In the genomic region with DNA sequence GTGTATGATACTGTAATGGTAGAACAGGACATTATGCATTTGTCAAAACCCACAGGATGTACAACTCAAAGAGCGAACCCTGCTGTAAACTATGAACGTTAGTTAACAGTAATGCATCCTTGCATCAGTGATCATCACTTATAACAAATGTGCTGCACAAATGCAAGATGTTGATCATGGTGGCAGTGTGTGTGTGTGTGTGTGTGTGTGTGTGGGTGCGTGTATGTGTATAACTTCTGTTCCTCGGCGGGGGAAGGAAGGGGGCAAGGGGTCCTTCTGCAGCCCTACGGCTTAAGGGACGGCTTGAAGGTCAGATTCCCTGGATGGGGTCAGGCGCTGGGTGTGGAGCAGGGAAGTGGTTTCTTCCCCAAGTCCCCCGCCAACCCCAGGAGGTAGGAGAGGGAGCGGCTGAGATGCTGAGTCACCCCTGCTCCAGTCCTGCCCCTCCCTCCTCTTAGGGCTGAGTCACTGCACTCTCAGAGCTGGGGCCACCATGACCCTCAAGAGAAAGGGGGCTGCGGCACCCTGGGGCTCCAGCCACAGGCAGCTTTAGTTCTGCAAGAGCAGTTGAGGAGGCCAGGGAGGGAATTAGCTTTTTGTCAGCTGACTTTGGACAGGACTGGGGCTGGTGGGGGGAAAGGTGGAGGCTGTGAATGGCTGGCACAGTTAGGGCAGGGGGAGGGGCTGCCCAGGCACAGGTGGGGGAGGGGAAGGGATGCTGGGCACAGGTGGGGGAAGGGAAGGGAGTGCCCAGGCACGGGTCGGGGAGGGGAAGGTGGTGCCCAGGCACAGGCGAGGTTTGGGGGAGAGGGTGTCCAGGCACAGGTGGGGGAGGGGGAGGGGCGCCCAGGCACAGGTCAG, we compare ENCODE assay signal across 9 cellular contexts. TPM values are rescaled to one million over a fixed set of nuclear protein-coding genes. Genes with fewer than 3 reads are reported as not detected.
A peak's percentile ranks its signal among the peaks of the same experiment; 100 is the strongest.
DNase-seq lines count a peak whose midpoint lies in the region; ATAC-seq and TF ChIP-seq lines count a peak whose summit lies in the region.
"Had no signal": no experiment of that assay in that cellular context is flagged by ENCODE, and none has a peak within 500 bp of the region (broad histone marks: within the 10 kb centered on the region; RNA-seq: fewer than 3 reads in every experiment).

No MANE protein-coding gene starts in this region.

- H3K9me3 ChIP-seq in BLaER1 treated with 17β-estradiol and CSF1 and Interleukin-3, amounts not matched to agents 10 nM and 100 nM (replicated peaks in 1 of 11), result peaks cover 8 to 20% (median 15%) of the 10 kb centered on the region in 11 experiments; a peak in 20 of 22 replicates
- H3K9me3 ChIP-seq in KOPT-K1 (ENCODE audit: insufficient read depth, low read length, poor library complexity, severe bottlenecking) (no peaks in the 10 kb centered on the region), suprapubic skin (no peaks in the 10 kb centered on the region)
- H3K9me3 ChIP-seq: HAP-1 had no signal

- no peak overlapping the region for H3K27ac Mint-ChIP-seq in activated B cell treated with CpG ODN at 0.5 μM for 24 hours

- H4K20me1 ChIP-seq in BLaER1 treated with 17β-estradiol and CSF1 and Interleukin-3, amounts not matched to agents 10 nM and 100 nM, result no peaks in the 10 kb centered on the region

- H3K4me1 ChIP-seq in BLaER1 treated with 17β-estradiol and CSF1 and Interleukin-3, amounts not matched to agents 10 nM and 100 nM, result peaks cover 26 to 86% (median 72%) of the 10 kb centered on the region in 10 experiments
- peaks cover 44% of the 10 kb centered on the region for H3K4me1 ChIP-seq in suprapubic skin
- H3K4me1 ChIP-seq: HAP-1 had no signal

- CTCF ChIA-PET in activated B cell treated with CpG ODN at 0.5 μM for 24 hours (lab: Charles Lee), result no interaction called here

- H3K27me3 ChIP-seq in BLaER1 treated with 17β-estradiol and CSF1 and Interleukin-3, amounts not matched to agents 10 nM and 100 nM, result no peaks in the 10 kb centered on the region
- no peaks in the 10 kb centered on the region for H3K27me3 ChIP-seq in suprapubic skin

- DNase-seq in activated B cell treated with CpG ODN at 0.5 μM for 24 hours (no peak), dedifferentiated amniotic fluid mesenchymal stem cell (ENCODE audit: extremely low spot score) (peak; percentile 72), mucosa of gallbladder (ENCODE audit: low spot score) (peak; percentile 68), suprapubic skin (ENCODE audit: low spot score in 2 of 2) (peak; percentile 75 to 83)
- DNase-seq in effector CD8-positive, alpha-beta T cell (lab: John Stamatoyannopoulos, UW), result no peak

- H3K36me3 Mint-ChIP-seq in activated B cell treated with CpG ODN at 0.5 μM for 24 hours (ENCODE audit: low read depth), result no peaks in the 10 kb centered on the region

- H3K4me1 Mint-ChIP-seq in activated B cell treated with CpG ODN at 0.5 μM for 24 hours, result peaks cover 6% of the 10 kb centered on the region

- peak overlapping the region in 10 of 11 experiments; percentile 9 to 70 (median 50); a peak in 15 of 22 replicates for H3K9ac ChIP-seq in BLaER1 treated with 17β-estradiol and CSF1 and Interleukin-3, amounts not matched to agents 10 nM and 100 nM

- H3K36me3 ChIP-seq in BLaER1 treated with 17β-estradiol and CSF1 and Interleukin-3, amounts not matched to agents 10 nM and 100 nM, result 0 out of 22 replicates have a peak, but pooled peaks cover 0 to 4% (median 0%) of the 10 kb centered on the region in 11 experiments
- no peaks in the 10 kb centered on the region for H3K36me3 ChIP-seq in KOPT-K1 (ENCODE audit: insufficient read depth, low read length)
- H3K36me3 ChIP-seq in suprapubic skin, result no peaks in the 10 kb centered on the region
- H3K36me3 ChIP-seq: HAP-1 had no signal

- POLR2A ChIA-PET in activated B cell treated with CpG ODN at 0.5 μM for 24 hours (lab: Charles Lee), result no interaction called here

- TF ChIP-seq POLR2A in suprapubic skin (IDR thresholded peaks at IDR 0.05), result no peak

- 19% methylated on average over 14 of the region's 15 CpGs for WGBS in suprapubic skin

- no peak for TF ChIP-seq CTCF in activated B cell treated with CpG ODN at 0.5 μM for 24 hours (IDR thresholded peaks at IDR 0.05)
- TF ChIP-seq CTCF in suprapubic skin (IDR thresholded peaks at IDR 0.05), result no peak

- H3K27ac ChIP-seq in BLaER1 treated with 17β-estradiol and CSF1 and Interleukin-3, amounts not matched to agents 10 nM and 100 nM, result peak overlapping the region; percentile 5 to 86 (median 74); a peak in 20 of 22 replicates
- H3K27ac ChIP-seq in KOPT-K1 (ENCODE audit: low read depth, low read length, poor library complexity, severe bottlenecking) (peak overlapping the region; percentile 3), suprapubic skin (peak overlapping the region; percentile 27)

- no peak for TF ChIP-seq EP300 in suprapubic skin (IDR thresholded peaks at IDR 0.05)

- intact Hi-C loops in activated B cell treated with CpG ODN at 0.5 μM for 24 hours (cut with micrococcal nuclease), result no loop called here

- no peaks in the 10 kb centered on the region for H3K9me3 Mint-ChIP-seq in activated B cell treated with CpG ODN at 0.5 μM for 24 hours

- H3K4me2 ChIP-seq in BLaER1 treated with 17β-estradiol and CSF1 and Interleukin-3, amounts not matched to agents 10 nM and 100 nM, result peak overlapping the region; percentile 43 to 89 (median 83)

- H3K4me3 Mint-ChIP-seq in activated B cell treated with CpG ODN at 0.5 μM for 24 hours, result no peak overlapping the region

- H3K27me3 Mint-ChIP-seq in activated B cell treated with CpG ODN at 0.5 μM for 24 hours, result peaks cover 39% of the 10 kb centered on the region

- ATAC-seq in activated B cell treated with CpG ODN at 0.5 μM for 24 hours (ENCODE audit: low read depth) (peak; percentile 49), GM19397 (IDR thresholded peaks at IDR 0.05; ENCODE audit: unreplicated experiment) (no peak)

- H3K4me3 ChIP-seq in BLaER1 treated with 17β-estradiol and CSF1 and Interleukin-3, amounts not matched to agents 10 nM and 100 nM, result peak overlapping the region in 3 of 10 experiments; percentile 1 to 29 (median 26); a peak in 2 of 20 replicates
- peak overlapping the region; percentile 7 for H3K4me3 ChIP-seq in suprapubic skin
- H3K4me3 ChIP-seq: HAP-1 had no signal

RNA-seq across cellular contexts. Expression of gene CTSD, which starts 8.8 kb away (rescaled TPM):
- total RNA-seq in activated B cell treated with CpG ODN at 0.5 μM for 24 hours, result 33.2 and 39.2 TPM in 2 replicates
- total RNA-seq in mucosa of gallbladder, result 2,163 TPM
- total RNA-seq in suprapubic skin, result 100 to 1,000 TPM; 319 to 596 (median 469) TPM

RNA-seq across cellular contexts. Expression of gene IFITM10, which starts 22.1 kb away (rescaled TPM):
- not detected in 2 replicates for total RNA-seq in activated B cell treated with CpG ODN at 0.5 μM for 24 hours
- 13.9 TPM for total RNA-seq in mucosa of gallbladder
- total RNA-seq in suprapubic skin, result 1 to 10 TPM; 2.6 to 7.6 (median 6.9) TPM

Comparison
In these comparisons a context has a peak if more than half of its experiments do, and no peak if none do; other contexts are left out.
1. H3K27ac ChIP-seq: peak in every context shown above with its lines; median percentile 74 in BLaER1 treated with 17β-estradiol and CSF1 and Interleukin-3, amounts not matched to agents 10 nM and 100 nM; 27 in suprapubic skin; 3 in KOPT-K1.
2. DNase-seq: peak in dedifferentiated amniotic fluid mesenchymal stem cell (single experiment), mucosa of gallbladder (single experiment) and suprapubic skin (2 of 2); none in activated B cell treated with CpG ODN at 0.5 μM for 24 hours (single experiment) and effector CD8-positive, alpha-beta T cell (single experiment).